In the genomic region with DNA sequence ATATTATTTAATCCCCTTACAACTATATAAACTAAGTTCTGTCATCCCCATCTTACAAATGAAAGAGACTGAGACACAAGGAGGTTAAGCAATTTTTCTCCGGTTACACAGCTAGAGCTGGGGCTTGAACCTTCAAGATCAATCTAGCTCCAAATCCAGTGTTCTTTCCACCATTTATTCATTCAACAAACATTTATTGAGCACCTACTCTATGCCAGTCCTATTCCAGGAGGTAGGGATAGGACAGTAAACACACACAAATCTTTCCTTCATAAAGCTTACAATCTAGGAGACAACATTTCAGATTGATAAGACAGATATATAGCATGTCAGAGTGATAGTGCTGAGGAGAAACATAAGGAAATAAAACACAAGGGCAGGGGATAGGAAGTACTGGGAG, we compare ENCODE assay signal across 19 cellular contexts.
"Had no signal": no experiment of that assay in that cellular context is flagged by ENCODE, and none has a peak within 500 bp of the region (broad histone marks: within the 10 kb centered on the region; RNA-seq: fewer than 3 reads in every experiment).

No MANE protein-coding gene starts in this region.

- H3K27ac ChIP-seq: HL-60, RWPE1 had no signal

- H3K36me3 ChIP-seq: MG63 had no signal

- H3K4me3 ChIP-seq: MG63 had no signal

- DNase-seq: Karpas-422, KG1, MG63, NCI-H1092, NCI-H1105 treated with DMSO at 0.1 percent for 48 hours, NCI-H1417 treated with DMSO at 0.1 percent for 48 hours, NCI-H187, NCI-H2029, NCI-H2081 treated with DMSO at 0.1 percent for 48 hours, NCI-H2171, NCI-H226, NCI-H510A, NCI-H524 treated with DMSO at 0.1 percent for 48 hours, NCI-H69, NCI-H774, SHP77 had no signal

- FAIRE-seq: HTR-8/SVneo had no signal

- H3K27me3 ChIP-seq: MG63 had no signal
